Comparison of ENCODE assay signal across 17 cellular contexts in genomic region chr22:34878996-34879395, GRCh38.
"Had no signal": no experiment of that assay in that cellular context is flagged by ENCODE, and none has a peak within 500 bp of the region (broad histone marks: within the 10 kb centered on the region; RNA-seq: fewer than 3 reads in every experiment).

No MANE protein-coding gene starts in this region.

- H3K27me3 ChIP-seq: colonic mucosa, left lung, pancreas, thyroid gland, vagina had no signal

- ATAC-seq: activated T-cell treated with anti-CD3 and anti-CD28 coated beads, Interleukin-2, amount 50 U/mL, for 72 hours; left lung; pancreas; stimulated activated effector memory CD8-positive, alpha-beta T cell treated with anti-CD3 and anti-CD28 coated beads, Interleukin-12 subunit alpha, Interleukin-12 subunit beta, amount 100 ng/mL, for 72 hours had no signal

- H3K9me3 ChIP-seq: colonic mucosa, left lung, pancreas, thyroid gland, vagina had no signal

- DNase-seq: activated CD4-positive, alpha-beta memory T cell treated with anti-CD3 and anti-CD28 coated beads for 36 hours; activated CD4-positive, alpha-beta T cell treated with anti-CD3 and anti-CD28 coated beads for 1 hour; activated gamma-delta T cell treated with Interleukin-2 at 50 U/mL for 16 hours; activated naive CD8-positive, alpha-beta T cell treated with anti-CD3 and anti-CD28 coated beads for 36 hours; activated T-cell treated with anti-CD3 and anti-CD28 coated beads, Interleukin-2, amount 50 U/mL, for 72 hours; aorta; colonic mucosa; effector CD8-positive, alpha-beta T cell; immature natural killer cell; left lung; pancreas; retina; small intestine; T-helper 9 cell; thyroid gland had no signal

- H3K36me3 ChIP-seq: colonic mucosa, left lung, pancreas, thyroid gland, vagina had no signal

- H3K4me3 ChIP-seq: colonic mucosa, left lung, pancreas, thyroid gland, vagina had no signal

- H3K4me1 ChIP-seq: colonic mucosa, left lung, pancreas, thyroid gland had no signal

- H3K27ac ChIP-seq: colonic mucosa, left lung, pancreas, thyroid gland, vagina had no signal
